ENCODE assay signal across 17 cellular contexts in the genomic region with DNA sequence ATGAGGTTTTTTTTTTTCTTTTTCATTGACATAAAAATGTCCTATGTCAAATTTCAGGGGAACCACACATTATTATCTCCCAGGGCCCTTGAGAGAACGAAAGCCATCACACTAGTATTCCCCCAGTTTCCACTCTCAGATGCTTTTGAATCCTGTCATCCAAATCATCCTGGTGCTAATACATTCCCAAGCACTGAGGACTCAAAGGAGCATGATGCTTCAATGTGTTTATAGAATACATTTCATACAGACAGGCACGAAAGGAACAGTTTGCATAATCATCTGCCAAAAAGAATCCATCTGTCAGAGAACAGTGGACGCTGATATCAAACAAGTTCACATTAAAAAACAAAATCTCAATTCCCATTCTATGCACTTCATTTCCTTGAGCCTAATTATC.
DNase-seq lines count a peak whose midpoint lies in the region; ATAC-seq and TF ChIP-seq lines count a peak whose summit lies in the region.
"Had no signal": no experiment of that assay in that cellular context is flagged by ENCODE, and none has a peak within 500 bp of the region (broad histone marks: within the 10 kb centered on the region; RNA-seq: fewer than 3 reads in every experiment).

No MANE protein-coding gene starts in this region.

- no peaks in the 10 kb centered on the region for H3K27me3 Mint-ChIP-seq in nephron progenitor cell (ENCODE audit: low read depth, poor library complexity)
- H3K27me3 Mint-ChIP-seq: CD8-positive, alpha-beta memory T cell; IgD-negative memory B cell had no signal

- intact Hi-C loops in left cardiac atrium (cut with DNase I) = no loop called here

- no peaks in the 10 kb centered on the region for H3K36me3 Mint-ChIP-seq in nephron progenitor cell (ENCODE audit: low read depth)
- H3K36me3 Mint-ChIP-seq: CD8-positive, alpha-beta memory T cell; IgD-negative memory B cell had no signal

- H3K27ac ChIP-seq in Peyer's patch = no peak overlapping the region
- H3K27ac ChIP-seq: 22Rv1, BLaER1 had no signal

- H3K27ac Mint-ChIP-seq in nephron progenitor cell = peak overlapping the region; percentile 50
- H3K27ac Mint-ChIP-seq: CD8-positive, alpha-beta memory T cell; H9; IgD-negative memory B cell had no signal

- no peaks in the 10 kb centered on the region for H3K27me3 ChIP-seq in Peyer's patch
- H3K27me3 ChIP-seq: BLaER1 had no signal

- no peaks in the 10 kb centered on the region for H3K4me1 Mint-ChIP-seq in nephron progenitor cell
- H3K4me1 Mint-ChIP-seq: CD8-positive, alpha-beta memory T cell; H9; IgD-negative memory B cell had no signal

- H3K4me1 ChIP-seq in Peyer's patch = no peaks in the 10 kb centered on the region
- H3K4me1 ChIP-seq: BLaER1 had no signal

- no peak overlapping the region for H3K4me3 Mint-ChIP-seq in nephron progenitor cell
- H3K4me3 Mint-ChIP-seq: CD8-positive, alpha-beta memory T cell; H9; IgD-negative memory B cell had no signal

- H3K9me3 ChIP-seq in Peyer's patch = no peaks in the 10 kb centered on the region
- H3K9me3 ChIP-seq: BLaER1 had no signal

- no peaks in the 10 kb centered on the region for H3K36me3 ChIP-seq in Peyer's patch
- H3K36me3 ChIP-seq: BLaER1 had no signal

- ATAC-seq in HG03025 (IDR thresholded peaks at IDR 0.05; ENCODE audit: low FRiP score, unreplicated experiment) (no peak), left cardiac atrium (no peak)

- no peak for TF ChIP-seq POLR2A in Peyer's patch (IDR thresholded peaks at IDR 0.05)

- DNase-seq in DMS 273 (lab: John Stamatoyannopoulos, UW; ENCODE audit: unreplicated experiment) (peak; percentile 7), DMS 273 treated with DMSO at 0.1 percent for 48 hours (lab: John Stamatoyannopoulos, UW) (no peak), nephron progenitor cell (no peak), left cardiac atrium (no peak), Peyer's patch (no peak), occipital lobe (lab: John Stamatoyannopoulos, UW) (no peak)
- DNase-seq in effector CD8-positive, alpha-beta T cell (lab: John Stamatoyannopoulos, UW) = peak; percentile 3
- DNase-seq: CD8-positive, alpha-beta memory T cell; DMS79; EL; GDM1; GOT3; H9 had no signal

- no peak overlapping the region for H3K4me3 ChIP-seq in Peyer's patch
- H3K4me3 ChIP-seq: BLaER1 had no signal

- no peaks in the 10 kb centered on the region for H3K9me3 Mint-ChIP-seq in nephron progenitor cell
- H3K9me3 Mint-ChIP-seq: CD8-positive, alpha-beta memory T cell; H9; IgD-negative memory B cell had no signal

- TF ChIP-seq CTCF in nephron progenitor cell (IDR thresholded peaks at IDR 0.05) (no peak), Peyer's patch (IDR thresholded peaks at IDR 0.05) (no peak)

Comparison
In these comparisons a context has a peak if more than half of its experiments do, and no peak if none do; other contexts are left out.
1. DNase-seq: peak in DMS 273 (single experiment) and effector CD8-positive, alpha-beta T cell (single experiment); none in DMS 273 treated with DMSO at 0.1 percent for 48 hours (single experiment), nephron progenitor cell (single experiment), left cardiac atrium (single experiment), Peyer's patch (0 of 3) and occipital lobe (single experiment).